Comparison of ENCODE assay signal across 23 cellular contexts in the genomic region with DNA sequence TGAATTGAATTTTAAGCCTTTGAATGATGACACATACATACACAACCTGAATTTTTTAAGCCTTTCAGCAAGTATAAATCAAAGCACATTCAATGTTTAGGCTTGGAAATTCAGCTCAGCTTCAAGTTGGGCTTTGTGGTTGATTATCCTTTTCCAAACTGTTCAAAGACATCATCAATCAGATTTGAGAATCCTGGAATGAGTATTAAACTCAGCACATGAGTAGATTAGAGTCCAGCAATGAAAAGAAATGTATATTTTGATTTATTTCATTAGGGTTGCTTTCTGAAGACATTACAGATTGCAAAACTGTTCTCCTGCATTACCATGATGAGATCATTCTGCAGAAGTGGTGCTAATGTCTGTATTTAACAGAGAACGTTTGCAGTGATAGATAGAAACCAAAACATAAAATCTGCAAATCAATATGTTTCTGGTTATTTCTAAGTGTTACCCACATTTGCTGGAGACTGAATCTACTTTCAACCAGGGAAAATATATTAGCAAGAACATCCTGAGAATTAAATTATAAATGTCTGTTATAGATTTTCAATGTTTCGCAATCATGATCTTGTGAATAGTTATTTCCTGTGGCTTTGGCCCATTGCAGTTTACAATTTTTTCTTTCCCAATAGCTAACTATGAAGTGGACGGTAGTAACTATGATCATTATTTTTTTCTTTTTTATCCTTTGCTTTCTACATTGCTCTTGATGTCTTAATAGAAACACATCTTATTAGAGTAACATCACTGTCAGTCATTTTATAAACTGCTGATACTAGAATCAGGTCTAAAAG.
DNase-seq lines count a peak whose midpoint lies in the region; ATAC-seq, FAIRE-seq and TF ChIP-seq lines count a peak whose summit lies in the region.
"Had no signal": no experiment of that assay in that cellular context is flagged by ENCODE, and none has a peak within 500 bp of the region (broad histone marks: within the 10 kb centered on the region; RNA-seq: fewer than 3 reads in every experiment).

No MANE protein-coding gene starts in this region.

- H3K36me3 ChIP-seq in HepG2 (replicated peaks in 1 of 2; ENCODE audit: control insufficient read depth in 1 of 2, insufficient read depth in 2 of 2, low read length in 2 of 2) (no peaks in the 10 kb centered on the region), right lobe of liver (no peaks in the 10 kb centered on the region)

- POLR2A ChIA-PET in HepG2 (lab: Yijun Ruan, JAX): no interaction called here

- no peaks in the 10 kb centered on the region for H3K79me2 ChIP-seq in HepG2 (ENCODE audit: insufficient read depth, low read length)

- CTCF ChIA-PET in HepG2 (lab: Yijun Ruan, JAX; ENCODE audit: low intra/inter-chr PET ratio, low total read pairs): no interaction called here

- H3K36me3 Mint-ChIP-seq in T-helper 2 cell treated with Interferon-gamma antibody and Interleukin-4, amounts not matched to agents 5 μg/mL and 100 μg/mL, for 36 hours (ENCODE audit: low read depth): no peaks in the 10 kb centered on the region
- H3K36me3 Mint-ChIP-seq: CD4-positive, alpha-beta memory T cell had no signal

- H3K27me3 Mint-ChIP-seq in T-helper 2 cell treated with Interferon-gamma antibody and Interleukin-4, amounts not matched to agents 5 μg/mL and 100 μg/mL, for 36 hours (ENCODE audit: low read depth): no peaks in the 10 kb centered on the region
- H3K27me3 Mint-ChIP-seq: B cell; CD4-positive, alpha-beta memory T cell had no signal

- ATAC-seq in HepG2: no peak
- no peak for ATAC-seq in right lobe of liver
- ATAC-seq in GM18868 (IDR thresholded peaks at IDR 0.05; ENCODE audit: unreplicated experiment): no peak
- ATAC-seq: K562, Panc1, Right ventricle myocardium inferior had no signal

- TF ChIP-seq POLR2A in HepG2 (IDR thresholded peaks at IDR 0.05; ENCODE audit: insufficient read depth in 1 of 2, low read depth in 2 of 2, low read length in 2 of 2) (no peak), right lobe of liver (IDR thresholded peaks at IDR 0.05) (no peak)

- H3K9me3 ChIP-seq in HepG2 (ENCODE audit: low read length): peaks cover 28% of the 10 kb centered on the region
- no peaks in the 10 kb centered on the region for H3K9me3 ChIP-seq in right lobe of liver
- H3K9me3 ChIP-seq: SK-N-SH had no signal

- peaks cover 13% of the 10 kb centered on the region for H3K9me3 Mint-ChIP-seq in T-helper 2 cell treated with Interferon-gamma antibody and Interleukin-4, amounts not matched to agents 5 μg/mL and 100 μg/mL, for 36 hours

- H4K20me1 ChIP-seq in HepG2 (ENCODE audit: insufficient read depth, low read length): no peaks in the 10 kb centered on the region

- H3K4me3 Mint-ChIP-seq in T-helper 2 cell treated with Interferon-gamma antibody and Interleukin-4, amounts not matched to agents 5 μg/mL and 100 μg/mL, for 36 hours: no peak overlapping the region
- H3K4me3 Mint-ChIP-seq: B cell; CD4-positive, alpha-beta memory T cell had no signal

- H3K4me3 ChIP-seq in HepG2 (replicated peaks in 1 of 3; ENCODE audit: insufficient read depth in 1 of 3, low read depth in 2 of 3, low read length in 3 of 3) (no peak overlapping the region), right lobe of liver (no peak overlapping the region), fibroblast of mammary gland (ENCODE audit: control insufficient read depth, low read depth, low read length) (no peak overlapping the region)
- H3K4me3 ChIP-seq: K562 had no signal

- no peak for TF ChIP-seq RAD21 in HepG2 (CRISPR knock-in tag; IDR thresholded peaks at IDR 0.05)

- H3K27ac Mint-ChIP-seq in T-helper 2 cell treated with Interferon-gamma antibody and Interleukin-4, amounts not matched to agents 5 μg/mL and 100 μg/mL, for 36 hours: no peak overlapping the region
- H3K27ac Mint-ChIP-seq: B cell; CD4-positive, alpha-beta memory T cell had no signal

- no peak for TF ChIP-seq EP300 in HepG2 (IDR thresholded peaks at IDR 0.05; ENCODE audit: low read depth in 2 of 2, low read length in 2 of 2)
- TF ChIP-seq EP300 in HepG2 (CRISPR knock-in tag; IDR thresholded peaks at IDR 0.05; ENCODE audit: borderline replicate concordance): no peak

- WGBS in HepG2 (ENCODE audit: low lambda C conversion rate): 22% methylated on average over 3 of the region's 3 CpGs
- 53% methylated on average over 3 of the region's 3 CpGs for WGBS in right lobe of liver (ENCODE audit: insufficient coverage, low coverage, low lambda C conversion rate, missing lambda C conversion rate)

- BruUV-seq in HepG2 (replicated peaks; lab: Mats Ljungman, UMichigan): no TSS peak

- in situ Hi-C loops in HepG2 (cut with HindIII; ENCODE audit: extremely low pct_ligation_motif_present, low pct_unique_long_range_greater_than_20kb): no loop called here

- no peak for TF ChIP-seq CTCF in HepG2 (CRISPR knock-in tag; IDR thresholded peaks at IDR 0.05)
- TF ChIP-seq CTCF in right lobe of liver (IDR thresholded peaks at IDR 0.05): no peak
- TF ChIP-seq CTCF in fibroblast of mammary gland (conservative IDR thresholded peaks at IDR 0.05; ENCODE audit: control insufficient read depth, insufficient read depth, low read depth, low read length): no peak

- no peak overlapping the region for H2AFZ ChIP-seq in HepG2 (ENCODE audit: low read length)

- H3K4me1 Mint-ChIP-seq in T-helper 2 cell treated with Interferon-gamma antibody and Interleukin-4, amounts not matched to agents 5 μg/mL and 100 μg/mL, for 36 hours (ENCODE audit: low read depth): no peaks in the 10 kb centered on the region
- H3K4me1 Mint-ChIP-seq: B cell; CD4-positive, alpha-beta memory T cell had no signal

- H3K27me3 ChIP-seq in HepG2 (ENCODE audit: control insufficient read depth in 1 of 2, insufficient read depth in 2 of 2, low read length in 2 of 2): no peaks in the 10 kb centered on the region
- H3K27me3 ChIP-seq in right lobe of liver: no peaks in the 10 kb centered on the region

- no peak overlapping the region for H3K4me2 ChIP-seq in HepG2 (ENCODE audit: low read depth, low read length)
- H3K4me2 ChIP-seq: SK-N-SH had no signal

- no peak for DNase-seq in HepG2 (ENCODE audit: low spot score)
- DNase-seq in right lobe of liver: no peak
- DNase-seq in NOMO-1 treated with DMSO at 0.1 percent for 48 hours (lab: John Stamatoyannopoulos, UW; ENCODE audit: unreplicated experiment): peak; percentile 51
- DNase-seq in fibroblast of mammary gland (ENCODE audit: low read depth): peak; percentile 66
- no peak for DNase-seq in T-helper 2 cell treated with Interferon-gamma antibody and Interleukin-4, amounts not matched to agents 5 μg/mL and 100 μg/mL, for 36 hours (ENCODE audit: low spot score)
- DNase-seq in Kasumi-1 (lab: John Stamatoyannopoulos, UW): no peak
- no peak for DNase-seq in NCI-H1694 treated with DMSO at 0.1 percent for 48 hours (lab: John Stamatoyannopoulos, UW)
- DNase-seq: CD4-positive, alpha-beta memory T cell; DMS79 treated with DMSO at 0.1 percent for 48 hours; GF-D8; NCI-H1105; NCI-H187; NCI-H446; NCI-H774; SK-N-SH had no signal

- intact Hi-C loops in HepG2 (cut with micrococcal nuclease; ENCODE audit: unreplicated experiment) (no loop called here), right lobe of liver (cut with DNase I) (no loop called here)

- no peak overlapping the region for H3K27ac ChIP-seq in HepG2 (ENCODE audit: extremely low read length, insufficient read depth, low read length)
- H3K27ac ChIP-seq in right lobe of liver: no peak overlapping the region

- no peak overlapping the region for H3K9ac ChIP-seq in HepG2 (ENCODE audit: insufficient read depth, low read depth, low read length)
- H3K9ac ChIP-seq: SK-N-SH had no signal

- H3K4me1 ChIP-seq in HepG2 (ENCODE audit: insufficient read depth, low read length) (no peaks in the 10 kb centered on the region), right lobe of liver (no peaks in the 10 kb centered on the region)

- FAIRE-seq in HepG2 (lab: Jason Lieb, UNC): no peak
- FAIRE-seq: D721Med, GM19239, HTR-8/SVneo, K562 had no signal

TF ChIP-seq in HepG2, 621 proteins besides CTCF, POLR2A, EP300 and RAD21:
- TF ChIP-seq PITX1 (CRISPR knock-in tag; IDR thresholded peaks at IDR 0.05) (no peak), CEBPB (IDR thresholded peaks at IDR 0.05; ENCODE audit: borderline replicate concordance, low read depth, low read length) (peak; percentile 67; the same call in 1 of the 2 replicates), ZNF766 (CRISPR knock-in tag; IDR thresholded peaks at IDR 0.05; ENCODE audit: borderline replicate concordance) (no peak)

Comparison
In these comparisons a context has a peak if more than half of its experiments do, and no peak if none do; other contexts are left out.
1. DNase-seq: peak in NOMO-1 treated with DMSO at 0.1 percent for 48 hours (single experiment) and fibroblast of mammary gland (single experiment); none in HepG2 (single experiment), right lobe of liver (0 of 3), T-helper 2 cell treated with Interferon-gamma antibody and Interleukin-4, amounts not matched to agents 5 μg/mL and 100 μg/mL, for 36 hours (single experiment), Kasumi-1 (0 of 2) and NCI-H1694 treated with DMSO at 0.1 percent for 48 hours (single experiment).